ENCODE assay signal across 1 cellular context in the genomic region with DNA sequence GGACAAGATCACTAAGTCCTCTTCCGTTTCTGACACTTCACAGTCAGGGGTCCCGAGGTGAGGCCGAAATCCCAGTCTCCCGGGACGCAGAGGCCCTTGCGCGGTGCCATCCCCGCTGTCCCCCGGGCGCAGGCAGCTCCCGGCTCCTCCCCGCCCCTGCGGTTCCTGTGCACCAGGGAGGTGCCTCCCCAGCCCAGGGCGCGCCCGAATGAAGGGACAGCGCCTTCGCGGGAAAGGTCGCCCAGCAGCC.
TF ChIP-seq lines count a peak whose summit lies in the region.

No MANE protein-coding gene starts in this region.

TF ChIP-seq in SK-N-SH, 30 proteins besides CTCF, POLR2A, EP300 and RAD21 (continued from another document):
- TF ChIP-seq FOXJ3 (CRISPR knock-in tag; IDR thresholded peaks at IDR 0.05): no peak
- no peak for TF ChIP-seq RXRA (IDR thresholded peaks at IDR 0.05; ENCODE audit: borderline replicate concordance, low read depth)
